ENCODE assay signal across 23 cellular contexts in the genomic region with DNA sequence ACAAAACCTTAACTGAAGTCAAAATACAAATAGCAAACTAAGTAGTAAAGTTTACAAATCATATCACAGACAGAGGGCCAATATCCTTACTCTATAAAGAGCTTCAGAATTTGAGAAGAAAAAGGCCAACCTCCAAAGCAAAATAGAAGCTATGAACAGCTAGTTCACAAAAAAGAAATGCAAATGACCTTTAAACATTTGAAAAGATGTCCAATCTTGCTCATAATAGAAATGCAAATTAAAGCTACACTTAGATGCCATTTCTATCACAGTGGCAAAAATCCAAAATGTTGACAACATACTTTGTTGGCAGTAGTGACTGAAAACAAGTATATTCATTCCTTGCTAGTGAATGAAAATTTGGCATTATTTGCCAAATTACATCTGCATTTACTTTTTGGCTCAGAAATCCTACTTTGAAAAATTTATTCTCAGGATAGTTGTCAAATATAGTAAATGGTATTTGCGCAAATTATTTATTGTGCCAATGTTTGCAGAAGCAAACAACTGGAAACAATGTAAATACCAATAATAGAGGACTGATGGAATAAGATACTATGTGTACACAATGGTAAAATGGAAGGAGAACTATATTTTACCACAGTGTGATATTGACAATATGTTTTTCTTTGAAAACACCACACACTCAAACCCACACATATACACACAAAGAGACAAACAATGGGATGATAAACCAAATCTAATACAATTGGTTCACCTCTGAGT. TPM values are rescaled to one million over a fixed set of nuclear protein-coding genes. Genes with fewer than 3 reads are reported as not detected.
DNase-seq lines count a peak whose midpoint lies in the region; ATAC-seq, FAIRE-seq and TF ChIP-seq lines count a peak whose summit lies in the region.
"Had no signal": no experiment of that assay in that cellular context is flagged by ENCODE, and none has a peak within 500 bp of the region (broad histone marks: within the 10 kb centered on the region; RNA-seq: fewer than 3 reads in every experiment).

No MANE protein-coding gene starts in this region.

- ATAC-seq in T-cell (replicated peaks in 1 of 4) = no peak
- ATAC-seq in gastroesophageal sphincter = no peak
- ATAC-seq: heart right ventricle; left lobe of liver; stimulated activated effector memory CD8-positive, alpha-beta T cell treated with anti-CD3 and anti-CD28 coated beads, Interleukin-12 subunit alpha, Interleukin-12 subunit beta, amount 100 ng/mL, for 72 hours had no signal

- TF ChIP-seq EP300 in gastroesophageal sphincter (IDR thresholded peaks at IDR 0.05) = no peak

- no peak for TF ChIP-seq CTCF in LNCaP clone FGC (IDR thresholded peaks at IDR 0.05; ENCODE audit: control insufficient read depth, extremely low read depth, insufficient read depth)
- TF ChIP-seq CTCF in gastroesophageal sphincter (IDR thresholded peaks at IDR 0.05) = no peak

- peaks cover 75% of the 10 kb centered on the region for H3K4me1 Mint-ChIP-seq in activated naive CD8-positive, alpha-beta T cell (ENCODE audit: low read depth)
- peaks cover 46% of the 10 kb centered on the region for H3K4me1 Mint-ChIP-seq in activated naive CD8-positive, alpha-beta T cell treated with anti-CD3 and anti-CD28 coated beads for 36 hours
- peaks cover 64 to 70% (median 68%) of the 10 kb centered on the region in 3 donors for H3K4me1 Mint-ChIP-seq in T-cell

- peaks cover 0 to 4% (median 0%) of the 10 kb centered on the region in 3 donors for H3K4me1 ChIP-seq in gastroesophageal sphincter

- H3K4me3 ChIP-seq in LNCaP clone FGC (ENCODE audit: low read depth, low read length) (no peak overlapping the region), gastroesophageal sphincter (no peak overlapping the region)
- H3K4me3 ChIP-seq: cardiac muscle cell, heart right ventricle, skin epidermis, vagina had no signal

- H3K27me3 Mint-ChIP-seq in activated naive CD8-positive, alpha-beta T cell = no peaks in the 10 kb centered on the region
- H3K27me3 Mint-ChIP-seq in activated naive CD8-positive, alpha-beta T cell treated with anti-CD3 and anti-CD28 coated beads for 36 hours = no peaks in the 10 kb centered on the region
- no peaks in the 10 kb centered on the region for H3K27me3 Mint-ChIP-seq in T-cell

- no peaks in the 10 kb centered on the region for H3K27me3 ChIP-seq in gastroesophageal sphincter
- H3K27me3 ChIP-seq: cardiac muscle cell, heart right ventricle, vagina had no signal

- H3K9me3 ChIP-seq in gastroesophageal sphincter = no peaks in the 10 kb centered on the region
- H3K9me3 ChIP-seq: vagina had no signal

- H3K27ac ChIP-seq in gastroesophageal sphincter = no peak overlapping the region
- H3K27ac ChIP-seq: cardiac muscle cell, heart right ventricle, vagina had no signal

- no peaks in the 10 kb centered on the region for H3K9me3 Mint-ChIP-seq in activated naive CD8-positive, alpha-beta T cell (ENCODE audit: low read depth)
- peaks cover 2% of the 10 kb centered on the region for H3K9me3 Mint-ChIP-seq in activated naive CD8-positive, alpha-beta T cell treated with anti-CD3 and anti-CD28 coated beads for 36 hours
- peaks cover 0 to 3% (median 0%) of the 10 kb centered on the region in 3 donors for H3K9me3 Mint-ChIP-seq in T-cell
- H3K9me3 Mint-ChIP-seq: stimulated activated effector memory CD8-positive, alpha-beta T cell treated with anti-CD3 and anti-CD28 coated beads, Interleukin-12 subunit alpha, Interleukin-12 subunit beta, amount 100 ng/mL, for 72 hours had no signal

- H3K36me3 ChIP-seq in gastroesophageal sphincter = peaks cover 0 to 65% of the 10 kb centered on the region in 2 donors

- H3K36me3 Mint-ChIP-seq in activated naive CD8-positive, alpha-beta T cell = peaks cover 48% of the 10 kb centered on the region
- peaks cover 81% of the 10 kb centered on the region for H3K36me3 Mint-ChIP-seq in activated naive CD8-positive, alpha-beta T cell treated with anti-CD3 and anti-CD28 coated beads for 36 hours
- peaks cover 62% of the 10 kb centered on the region for H3K36me3 Mint-ChIP-seq in T-cell

- TF ChIP-seq POLR2A in GM12892 (IDR thresholded peaks at IDR 0.05; ENCODE audit: low read depth, low read length) = no peak
- TF ChIP-seq POLR2A in gastroesophageal sphincter (IDR thresholded peaks at IDR 0.05) = no peak

- H3K4me3 Mint-ChIP-seq in activated naive CD8-positive, alpha-beta T cell = no peak overlapping the region
- H3K4me3 Mint-ChIP-seq in activated naive CD8-positive, alpha-beta T cell treated with anti-CD3 and anti-CD28 coated beads for 36 hours = no peak overlapping the region
- H3K4me3 Mint-ChIP-seq in T-cell = peak overlapping the region in 1 of 3 donors; percentile 2
- H3K4me3 Mint-ChIP-seq: stimulated activated effector memory CD8-positive, alpha-beta T cell treated with anti-CD3 and anti-CD28 coated beads, Interleukin-12 subunit alpha, Interleukin-12 subunit beta, amount 100 ng/mL, for 72 hours had no signal

- POLR2A ChIA-PET in T-cell (lab: Charles Lee) = no interaction called here

- WGBS in gastroesophageal sphincter (ENCODE audit: low coverage in 1 of 2), 2 donors = 80 to 100% methylated on average over 1 of the region's 1 CpG

- no peak for DNase-seq in activated naive CD8-positive, alpha-beta T cell treated with anti-CD3 and anti-CD28 coated beads for 36 hours
- DNase-seq in LNCaP clone FGC (ENCODE audit: low read depth) = peak; percentile 81
- DNase-seq in T-cell = no peak
- DNase-seq in GM12892 (ENCODE audit: insufficient read length) = no peak
- no peak for DNase-seq in NCI-H82 (lab: John Stamatoyannopoulos, UW)
- DNase-seq: activated gamma-delta T cell; amygdala; heart right ventricle; KG1; mesendoderm; MV-4-11; NCI-H526; occipital lobe; SHP77; stimulated activated CD4-positive, alpha-beta T cell treated with anti-CD3 and anti-CD28 coated beads, Interleukin-1b, Interleukin-23, amount 100 ng/mL, for 48 hours had no signal

- CTCF ChIA-PET in T-cell (lab: Charles Lee) = no interaction called here

- no peak for FAIRE-seq in GM12892 (lab: Jason Lieb, UNC)
- FAIRE-seq: GM19239 had no signal

- H3K27ac Mint-ChIP-seq in activated naive CD8-positive, alpha-beta T cell = peak overlapping the region; percentile 61
- H3K27ac Mint-ChIP-seq in activated naive CD8-positive, alpha-beta T cell treated with anti-CD3 and anti-CD28 coated beads for 36 hours = no peak overlapping the region
- H3K27ac Mint-ChIP-seq in T-cell = peak overlapping the region; percentile 24 to 79
- H3K27ac Mint-ChIP-seq: stimulated activated effector memory CD8-positive, alpha-beta T cell treated with anti-CD3 and anti-CD28 coated beads, Interleukin-12 subunit alpha, Interleukin-12 subunit beta, amount 100 ng/mL, for 72 hours had no signal

RNA-seq across cellular contexts. Expression of gene TMEM106B, which starts 9.4 kb away (rescaled TPM):
- total RNA-seq in activated naive CD8-positive, alpha-beta T cell treated with anti-CD3 and anti-CD28 coated beads for 36 hours = 10 to 100 TPM; 27.7 to 28.8 TPM
- total RNA-seq in T-cell (10 to 100 TPM; 30.8 to 45.9 (median 38.7) TPM), gastroesophageal sphincter (10 to 100 TPM; 49.2 to 88.4 (median 66.8) TPM)
- polyA plus RNA-seq in GM12892 (2012; ENCODE audit: missing spikeins) = 11.4 TPM
